ENCODE assay signal across 23 cellular contexts in the genomic region with DNA sequence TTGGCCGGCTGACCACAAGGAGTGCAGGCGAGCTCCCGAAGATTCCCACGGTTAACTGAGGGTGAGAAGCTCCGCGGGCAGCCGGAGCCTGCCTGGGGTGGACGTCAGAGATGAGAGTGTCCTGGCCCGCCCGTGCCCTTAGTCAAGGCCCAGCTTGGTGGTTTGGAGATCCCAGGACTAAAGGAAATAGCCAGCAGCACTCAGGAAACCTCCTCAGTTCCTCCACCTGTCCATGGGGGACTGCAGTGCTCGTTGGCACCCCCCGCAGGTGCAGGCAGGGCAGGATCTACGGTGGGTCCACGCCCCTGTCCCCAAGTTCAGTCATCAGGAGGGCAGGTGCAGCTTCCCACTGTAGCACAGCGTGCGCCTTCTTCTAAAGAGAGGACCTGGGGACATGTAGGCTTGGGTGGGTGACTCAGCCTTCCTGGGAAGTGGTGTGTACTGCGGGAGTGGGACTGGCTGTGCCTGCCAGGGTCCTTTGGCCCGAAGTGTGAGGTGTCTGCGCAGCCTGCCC. TPM values are rescaled to one million over a fixed set of nuclear protein-coding genes. Genes with fewer than 3 reads are reported as not detected.
DNase-seq lines count a peak whose midpoint lies in the region; ATAC-seq and TF ChIP-seq lines count a peak whose summit lies in the region.
"Had no signal": no experiment of that assay in that cellular context is flagged by ENCODE, and none has a peak within 500 bp of the region (broad histone marks: within the 10 kb centered on the region; RNA-seq: fewer than 3 reads in every experiment).

No MANE protein-coding gene starts in this region.

- intact Hi-C loops in gastrocnemius medialis (cut with DNase I; ENCODE audit: low total_unique reads), result no loop called here

- no peaks in the 10 kb centered on the region for H3K9me3 Mint-ChIP-seq in neural crest cell
- H3K9me3 Mint-ChIP-seq: activated naive CD8-positive, alpha-beta T cell treated with anti-CD3 and anti-CD28 coated beads, Interleukin-2, amount 10 ng/mL, durations not matched to agents 7 days and 5 days; activated T-helper 1 cell treated with anti-CD3 and anti-CD28 coated beads, Interleukin-12 subunit alpha, Interleukin-12 subunit beta, Interleukin-2, Interleukin-4 antibody, amounts not matched to agents 30 ng/mL and 10 ng/mL and 1 ng/mL, durations not matched to agents 14 hours and 24 hours and 36 hours; T-helper 1 cell treated with Interleukin-12 subunit alpha and Interleukin-12 subunit beta and Interleukin-4 antibody, amounts not matched to agents 30 μg/mL and 1 μg/mL, for 36 hours had no signal

- H3K4me1 Mint-ChIP-seq in neural crest cell, result peaks cover 17% of the 10 kb centered on the region

- CTCF ChIA-PET in HEK293 (lab: Yijun Ruan, JAX), result interaction anchor here (0.6 to 3.6 kb wide), 6 partner anchors 22 to 462 kb away, joined by 3 to 11 read pairs (median 3); a partner anchor contains a TSS

- H3K27ac Mint-ChIP-seq in neural crest cell (ENCODE audit: unreplicated experiment), result peak overlapping the region; percentile 83
- H3K27ac Mint-ChIP-seq: activated T-helper 1 cell treated with anti-CD3 and anti-CD28 coated beads, Interleukin-12 subunit alpha, Interleukin-12 subunit beta, Interleukin-2, Interleukin-4 antibody, amounts not matched to agents 30 ng/mL and 10 ng/mL and 1 ng/mL, durations not matched to agents 14 hours and 24 hours and 36 hours; T-helper 1 cell treated with Interleukin-12 subunit alpha and Interleukin-12 subunit beta and Interleukin-4 antibody, amounts not matched to agents 30 μg/mL and 1 μg/mL, for 36 hours had no signal

- peaks cover 68% of the 10 kb centered on the region for H3K36me3 ChIP-seq in BE2C
- H3K36me3 ChIP-seq in HEK293 (ENCODE audit: control insufficient read depth in 2 of 2, insufficient read depth in 1 of 2, low read length in 2 of 2), result peaks cover 0 to 70% of the 10 kb centered on the region in 2 experiments; a peak in 2 of 3 replicates
- H3K36me3 ChIP-seq in gastrocnemius medialis, result no peaks in the 10 kb centered on the region
- H3K36me3 ChIP-seq: pancreas had no signal

- POLR2A ChIA-PET in HEK293 (lab: Yijun Ruan, JAX), result interaction anchor here (0.8 kb wide), 1 partner anchor 12 kb away, joined by 3 read pairs; no protein-coding TSS in a partner anchor

- no peak for TF ChIP-seq POLR2A in gastrocnemius medialis (IDR thresholded peaks at IDR 0.05)

- H3K4me1 ChIP-seq in BE2C, result peaks cover 3% of the 10 kb centered on the region; the same call in 1 of the 2 replicates
- H3K4me1 ChIP-seq in HEK293 (ENCODE audit: control insufficient read depth, insufficient read depth, low read length), result no peaks in the 10 kb centered on the region
- H3K4me1 ChIP-seq in gastrocnemius medialis, result peaks cover 0 to 4% of the 10 kb centered on the region in 2 donors
- H3K4me1 ChIP-seq: Caco-2, pancreas had no signal

- H3K27me3 ChIP-seq in BE2C (no peaks in the 10 kb centered on the region), gastrocnemius medialis (no peaks in the 10 kb centered on the region)
- H3K27me3 ChIP-seq: brain microvascular endothelial cell, gastroesophageal sphincter, pancreas had no signal

- peaks cover 5% of the 10 kb centered on the region for H3K36me3 Mint-ChIP-seq in neural crest cell (ENCODE audit: low read depth)
- H3K36me3 Mint-ChIP-seq: activated naive CD8-positive, alpha-beta T cell treated with anti-CD3 and anti-CD28 coated beads, Interleukin-2, amount 10 ng/mL, durations not matched to agents 7 days and 5 days had no signal

- H3K27ac ChIP-seq in HEK293 (ENCODE audit: extremely low read depth, low read depth, low read length) (no peak overlapping the region), VCaP (no peak overlapping the region), gastrocnemius medialis (no peak overlapping the region)
- H3K27ac ChIP-seq: brain microvascular endothelial cell, epithelial cell of prostate, pancreas had no signal

- no peaks in the 10 kb centered on the region for H3K27me3 Mint-ChIP-seq in neural crest cell (ENCODE audit: low read depth)
- H3K27me3 Mint-ChIP-seq: activated naive CD8-positive, alpha-beta T cell treated with anti-CD3 and anti-CD28 coated beads, Interleukin-2, amount 10 ng/mL, durations not matched to agents 7 days and 5 days had no signal

- H3K9me3 ChIP-seq in BE2C (no peaks in the 10 kb centered on the region), HEK293 (ENCODE audit: control insufficient read depth, insufficient read depth, low read depth, low read length) (no peaks in the 10 kb centered on the region), gastrocnemius medialis (no peaks in the 10 kb centered on the region)
- H3K9me3 ChIP-seq: Caco-2, gastroesophageal sphincter, pancreas had no signal

- in situ Hi-C loops in gastrocnemius medialis (cut with MboI; ENCODE audit: low sequenced_read_pairs in 4 of 4), result no loop called here

- TF ChIP-seq CTCF in BE2C (IDR thresholded peaks at IDR 0.05; ENCODE audit: low read depth, low read length), result peak; percentile 9; the same call in 1 of the 2 replicates
- TF ChIP-seq CTCF in HEK293 (tag by site-specific recombination; IDR thresholded peaks at IDR 0.05), result no peak
- 0 out of 2 replicates have a peak, but pooled peaks have one; percentile 10 for TF ChIP-seq CTCF in VCaP (conservative IDR thresholded peaks at IDR 0.05)
- no peak for TF ChIP-seq CTCF in neural crest cell (conservative IDR thresholded peaks at IDR 0.05)
- no peak for TF ChIP-seq CTCF in gastrocnemius medialis (IDR thresholded peaks at IDR 0.05 in 4 of 5, conservative IDR thresholded peaks at IDR 0.05 in 1 of 5)

- H3K4me3 ChIP-seq in BE2C (ENCODE audit: low read depth, low read length) (no peak overlapping the region), HEK293 (ENCODE audit: low read depth, low read length) (no peak overlapping the region), gastrocnemius medialis (no peak overlapping the region)
- H3K4me3 ChIP-seq: gastroesophageal sphincter, pancreas had no signal

- no peak overlapping the region for H3K4me3 Mint-ChIP-seq in neural crest cell
- H3K4me3 Mint-ChIP-seq: activated naive CD8-positive, alpha-beta T cell treated with anti-CD3 and anti-CD28 coated beads, Interleukin-2, amount 10 ng/mL, durations not matched to agents 7 days and 5 days; activated T-helper 1 cell treated with anti-CD3 and anti-CD28 coated beads, Interleukin-12 subunit alpha, Interleukin-12 subunit beta, Interleukin-2, Interleukin-4 antibody, amounts not matched to agents 30 ng/mL and 10 ng/mL and 1 ng/mL, durations not matched to agents 14 hours and 24 hours and 36 hours; T-helper 1 cell treated with Interleukin-12 subunit alpha and Interleukin-12 subunit beta and Interleukin-4 antibody, amounts not matched to agents 30 μg/mL and 1 μg/mL, for 36 hours had no signal

- DNase-seq in BE2C (no peak), neural crest cell (ENCODE audit: low read depth, low spot score) (no peak), amygdala (lab: John Stamatoyannopoulos, UW) (no peak), gastrocnemius medialis (no peak), NCI-H2227 (lab: John Stamatoyannopoulos, UW; ENCODE audit: unreplicated experiment) (no peak)
- DNase-seq: activated CD4-positive, CD25-positive, alpha-beta regulatory T cell; activated naive CD8-positive, alpha-beta T cell treated with anti-CD3 and anti-CD28 coated beads, Interleukin-2, amount 10 ng/mL, durations not matched to agents 7 days and 5 days; brain microvascular endothelial cell; Caco-2; dermis blood vessel endothelial cell; left ventricle myocardium superior; NCI-H2029; NCI-H446; SHP77; stimulated activated CD4-positive, alpha-beta T cell treated with anti-CD3 and anti-CD28 coated beads, Interleukin-4, amount 100 ng/mL, for 1 hour had no signal

- no peak for ATAC-seq in HG03520 (IDR thresholded peaks at IDR 0.05; ENCODE audit: unreplicated experiment)
- ATAC-seq in gastrocnemius medialis, result no peak
- ATAC-seq: gastroesophageal sphincter, left ventricle myocardium superior, pancreas had no signal

TF ChIP-seq in HEK293, 187 proteins besides CTCF, POLR2A, EP300 and RAD21:
- TF ChIP-seq, protein P1, sequence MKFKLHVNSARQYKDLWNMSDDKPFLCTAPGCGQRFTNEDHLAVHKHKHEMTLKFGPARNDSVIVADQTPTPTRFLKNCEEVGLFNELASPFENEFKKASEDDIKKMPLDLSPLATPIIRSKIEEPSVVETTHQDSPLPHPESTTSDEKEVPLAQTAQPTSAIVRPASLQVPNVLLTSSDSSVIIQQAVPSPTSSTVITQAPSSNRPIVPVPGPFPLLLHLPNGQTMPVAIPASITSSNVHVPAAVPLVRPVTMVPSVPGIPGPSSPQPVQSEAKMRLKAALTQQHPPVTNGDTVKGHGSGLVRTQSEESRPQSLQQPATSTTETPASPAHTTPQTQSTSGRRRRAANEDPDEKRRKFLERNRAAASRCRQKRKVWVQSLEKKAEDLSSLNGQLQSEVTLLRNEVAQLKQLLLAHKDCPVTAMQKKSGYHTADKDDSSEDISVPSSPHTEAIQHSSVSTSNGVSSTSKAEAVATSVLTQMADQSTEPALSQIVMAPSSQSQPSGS (tag by site-specific recombination; IDR thresholded peaks at IDR 0.05; ENCODE audit: low read depth), result no peak
- peak; percentile 23 for TF ChIP-seq ZIC2 (tag by site-specific recombination; IDR thresholded peaks at IDR 0.05)

RNA-seq across cellular contexts. Expression of a gene that starts 32.5 kb away (rescaled TPM):
- 105 TPM for polyA plus RNA-seq in BE2C (2012; ENCODE audit: insufficient read depth, insufficient read length, low read depth)
- total RNA-seq in neural crest cell (40.5 and 42.3 TPM in 2 replicates), gastrocnemius medialis (10 to 100 TPM; 23.7 to 37.6 (median 25.8) TPM)

RNA-seq across cellular contexts. Expression of a gene that starts 51.7 kb away (rescaled TPM):
- polyA plus RNA-seq in BE2C (2012; ENCODE audit: insufficient read depth, insufficient read length, low read depth), result not detected
- 0.84 and 0.89 TPM in 2 replicates for total RNA-seq in neural crest cell
- total RNA-seq in gastrocnemius medialis, result 10 to 100 TPM; 10.9 to 41.7 (median 27.4) TPM

Comparison
In these comparisons a context has a peak if more than half of its experiments do, and no peak if none do; other contexts are left out.
1. CTCF ChIP-seq: peak in BE2C (single experiment) and VCaP (single experiment); none in HEK293 (single experiment), neural crest cell (single experiment) and gastrocnemius medialis (0 of 5).